In the genomic region with DNA sequence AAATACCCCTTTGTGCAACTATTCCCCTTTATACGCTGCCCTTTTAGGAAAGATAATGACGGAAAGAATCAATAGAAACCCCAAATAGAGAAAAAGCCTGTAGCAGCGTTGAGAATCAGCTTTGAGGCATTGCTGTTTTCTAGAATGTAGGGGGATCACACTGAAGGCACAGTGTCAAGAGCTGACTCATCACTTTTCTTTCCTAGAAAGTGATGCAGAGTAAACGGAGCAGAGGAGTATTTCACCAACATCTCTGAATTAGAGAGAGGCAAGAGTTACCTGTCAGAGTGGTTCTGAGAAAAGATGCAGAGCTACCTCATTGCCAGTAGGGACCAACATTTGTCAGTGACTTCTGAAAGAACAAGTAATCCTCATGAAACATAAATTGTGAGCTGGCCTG, we compare ENCODE assay signal across 30 cellular contexts.
"Had no signal": no experiment of that assay in that cellular context is flagged by ENCODE, and none has a peak within 500 bp of the region (broad histone marks: within the 10 kb centered on the region; RNA-seq: fewer than 3 reads in every experiment).

No MANE protein-coding gene starts in this region.

- H3K36me3 ChIP-seq: left ventricle myocardium inferior, pancreas, prostate gland, suprapubic skin, thoracic aorta, tibial artery, uterus had no signal

- DNase-seq: hypothalamus; immature natural killer cell; kidney; left colon; left ventricle myocardium inferior; mesendoderm; midbrain; mucosa of descending colon; naive thymus-derived CD4-positive, alpha-beta T cell; nucleus accumbens; pancreas; posterior cingulate gyrus; retina; right cardiac atrium; stimulated activated CD4-positive, alpha-beta T cell treated with anti-CD3 and anti-CD28 coated beads, Interleukin-1b, Interleukin-23, amount 100 ng/mL, for 48 hours; stimulated activated CD4-positive, alpha-beta T cell treated with anti-CD3 and anti-CD28 coated beads, Interleukin-2, amount 100 ng/mL, for 48 hours; stimulated activated naive CD4-positive, alpha-beta T cell; tibial artery; trophoblast cell; uterus had no signal

- H3K4me3 ChIP-seq: left ventricle myocardium inferior, lung, mucosa of descending colon, pancreas, prostate gland, smooth muscle cell, suprapubic skin, thoracic aorta, tibial artery, uterus had no signal

- FAIRE-seq: islet of Langerhans, kidney, pancreas had no signal

- H3K36me3 Mint-ChIP-seq: immature natural killer cell; stimulated activated effector memory CD8-positive, alpha-beta T cell treated with anti-CD3 and anti-CD28 coated beads, Interleukin-12 subunit alpha, Interleukin-12 subunit beta, amount 100 ng/mL, for 72 hours had no signal

- H3K4me1 ChIP-seq: left ventricle myocardium inferior, pancreas, prostate gland, suprapubic skin, tibial artery, uterus had no signal

- ATAC-seq: left colon; mucosa of descending colon; naive thymus-derived CD4-positive, alpha-beta T cell; pancreas; right cardiac atrium; stimulated activated effector memory CD8-positive, alpha-beta T cell treated with anti-CD3 and anti-CD28 coated beads, Interleukin-12 subunit alpha, Interleukin-12 subunit beta, amount 100 ng/mL, for 72 hours had no signal

- H3K27ac Mint-ChIP-seq: immature natural killer cell; naive thymus-derived CD4-positive, alpha-beta T cell; stimulated activated effector memory CD8-positive, alpha-beta T cell treated with anti-CD3 and anti-CD28 coated beads, Interleukin-12 subunit alpha, Interleukin-12 subunit beta, amount 100 ng/mL, for 72 hours; stimulated activated naive CD8-positive, alpha-beta T cell treated with anti-CD3 and anti-CD28 coated beads, Interleukin-15, Interleukin-2, amounts not matched to agents 100 ng/mL and 50 ng/mL, for 24 hours had no signal

- H3K4me1 Mint-ChIP-seq: immature natural killer cell; neural crest cell; stimulated activated effector memory CD8-positive, alpha-beta T cell treated with anti-CD3 and anti-CD28 coated beads, Interleukin-12 subunit alpha, Interleukin-12 subunit beta, amount 100 ng/mL, for 72 hours had no signal

- H3K27me3 ChIP-seq: pancreas, suprapubic skin, tibial artery, uterus had no signal

- H3K9me3 ChIP-seq: mucosa of descending colon, pancreas, prostate gland, suprapubic skin, thoracic aorta, uterus had no signal

- H3K27ac ChIP-seq: left ventricle myocardium inferior, pancreas, prostate gland, suprapubic skin, thoracic aorta, tibial artery, uterus had no signal

- H3K4me3 Mint-ChIP-seq: immature natural killer cell; naive thymus-derived CD4-positive, alpha-beta T cell; nephron; neural crest cell; stimulated activated effector memory CD8-positive, alpha-beta T cell treated with anti-CD3 and anti-CD28 coated beads, Interleukin-12 subunit alpha, Interleukin-12 subunit beta, amount 100 ng/mL, for 72 hours; stimulated activated naive CD8-positive, alpha-beta T cell treated with anti-CD3 and anti-CD28 coated beads, Interleukin-15, Interleukin-2, amounts not matched to agents 100 ng/mL and 50 ng/mL, for 24 hours had no signal

- H3K9me3 Mint-ChIP-seq: immature natural killer cell; stimulated activated naive CD8-positive, alpha-beta T cell treated with anti-CD3 and anti-CD28 coated beads, Interleukin-15, Interleukin-2, amounts not matched to agents 100 ng/mL and 50 ng/mL, for 24 hours had no signal

- H3K4me2 ChIP-seq: smooth muscle cell had no signal
